ENCODE assay signal across 11 cellular contexts in the genomic region with DNA sequence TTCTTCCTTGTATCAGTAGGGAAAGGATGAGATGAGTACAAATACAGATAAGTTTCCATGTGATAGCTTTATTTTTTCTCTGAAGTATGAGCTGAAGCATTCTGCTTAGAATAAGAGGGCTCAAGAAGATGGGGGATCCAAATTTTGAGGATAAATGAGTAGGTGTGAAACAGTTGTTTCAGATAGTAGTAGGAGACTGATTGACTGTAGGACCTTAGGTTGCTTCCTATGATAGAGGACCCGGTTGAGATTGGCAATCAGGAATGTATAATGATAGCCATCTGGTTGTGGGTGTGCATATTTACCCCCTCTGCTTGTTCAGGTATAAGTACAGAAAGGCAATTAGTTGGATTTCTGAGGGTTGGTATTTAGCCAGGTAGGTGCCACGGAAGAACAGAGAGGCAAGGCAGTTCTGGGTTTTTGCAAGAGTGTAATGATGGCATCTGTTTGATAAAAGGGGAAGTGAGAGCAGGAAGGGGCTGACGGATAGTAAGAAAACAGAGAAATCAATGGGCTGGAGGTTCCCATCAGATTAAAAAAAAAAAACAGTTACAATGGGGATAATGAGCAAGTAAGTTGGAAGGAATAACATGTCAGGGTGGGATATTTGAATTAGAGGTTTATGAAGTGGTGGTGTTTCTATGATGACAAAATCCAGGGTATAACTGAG. TPM values are rescaled to one million over a fixed set of nuclear protein-coding genes. Genes with fewer than 3 reads are reported as not detected.
DNase-seq lines count a peak whose midpoint lies in the region; ATAC-seq and TF ChIP-seq lines count a peak whose summit lies in the region.
"Had no signal": no experiment of that assay in that cellular context is flagged by ENCODE, and none has a peak within 500 bp of the region (broad histone marks: within the 10 kb centered on the region; RNA-seq: fewer than 3 reads in every experiment).

No MANE protein-coding gene starts in this region.

- no peaks in the 10 kb centered on the region for H3K9me3 ChIP-seq in PC-3 (ENCODE audit: low read length)

- H3K4me2 ChIP-seq in PC-3 (ENCODE audit: low read length), result no peak overlapping the region

- H3K27me3 ChIP-seq in PC-3 (ENCODE audit: low read length), result no peaks in the 10 kb centered on the region

- no peaks in the 10 kb centered on the region for H3K36me3 Mint-ChIP-seq in activated CD4-positive, alpha-beta T cell treated with anti-CD3 and anti-CD28 coated beads, Interleukin-2, amount 10 ng/mL, durations not matched to agents 7 days and 5 days (ENCODE audit: low read depth)

- no peak overlapping the region for H3K9ac ChIP-seq in PC-3 (ENCODE audit: low read length)

- H3K9me3 Mint-ChIP-seq in activated CD4-positive, alpha-beta T cell treated with anti-CD3 and anti-CD28 coated beads, Interleukin-2, amount 10 ng/mL, durations not matched to agents 7 days and 5 days, result no peaks in the 10 kb centered on the region
- H3K9me3 Mint-ChIP-seq: dendritic cell treated with granulocyte-macrophage colony-stimulating factor and Interleukin-4, amounts not matched to agents 40 ng/mL and 50 ng/mL, for 4 days had no signal

- POLR2A ChIA-PET in PC-3 (lab: Charles Lee; ENCODE audit: unreplicated experiment), result no interaction called here
- POLR2A ChIA-PET in activated CD4-positive, alpha-beta T cell treated with anti-CD3 and anti-CD28 coated beads, Interleukin-2, amount 10 ng/mL, durations not matched to agents 7 days and 5 days (lab: Charles Lee), result no interaction called here

- no peak for DNase-seq in PC-3
- no peak for DNase-seq in stimulated activated CD4-positive, alpha-beta T cell treated with anti-CD3 and anti-CD28 coated beads, Interleukin-1b, Interleukin-23, amount 100 ng/mL, for 48 hours
- no peak for DNase-seq in activated CD4-positive, alpha-beta T cell treated with anti-CD3 and anti-CD28 coated beads, Interleukin-2, amount 10 ng/mL, durations not matched to agents 7 days and 5 days
- DNase-seq in central memory CD4-positive, alpha-beta T cell, result no peak
- DNase-seq: H7 had no signal

- no peak overlapping the region for H3K4me3 Mint-ChIP-seq in activated CD4-positive, alpha-beta T cell treated with anti-CD3 and anti-CD28 coated beads, Interleukin-2, amount 10 ng/mL, durations not matched to agents 7 days and 5 days
- H3K4me3 Mint-ChIP-seq: dendritic cell treated with granulocyte-macrophage colony-stimulating factor and Interleukin-4, amounts not matched to agents 40 ng/mL and 50 ng/mL, for 4 days had no signal

- no peaks in the 10 kb centered on the region for H3K4me1 ChIP-seq in PC-3 (ENCODE audit: insufficient read depth, low read length)

- no peaks in the 10 kb centered on the region for H3K4me1 Mint-ChIP-seq in activated CD4-positive, alpha-beta T cell treated with anti-CD3 and anti-CD28 coated beads, Interleukin-2, amount 10 ng/mL, durations not matched to agents 7 days and 5 days

- H3K9me2 ChIP-seq in PC-3 (replicated peaks; ENCODE audit: low read length), result no peaks in the 10 kb centered on the region

- intact Hi-C loops in PC-3 (cut with micrococcal nuclease), result no loop called here

- no peak for TF ChIP-seq CTCF in PC-3 (conservative IDR thresholded peaks at IDR 0.05; ENCODE audit: low read depth, low read length)

- no peaks in the 10 kb centered on the region for H3K79me2 ChIP-seq in PC-3 (ENCODE audit: low read length)

- H3K4me3 ChIP-seq in PC-3 (ENCODE audit: low read length), result no peak overlapping the region

- no peaks in the 10 kb centered on the region for H3F3A ChIP-seq in PC-3 (ENCODE audit: low read length, unreplicated experiment)

- no peak for TF ChIP-seq POLR2A in GM18505 (IDR thresholded peaks at IDR 0.05; ENCODE audit: borderline replicate concordance, extremely low read depth, insufficient read depth, insufficient read length)

- H3K27ac ChIP-seq in PC-3 (ENCODE audit: low read length), result no peak overlapping the region

- CTCF ChIA-PET in PC-3 (lab: Charles Lee), result no interaction called here
- CTCF ChIA-PET in activated CD4-positive, alpha-beta T cell treated with anti-CD3 and anti-CD28 coated beads, Interleukin-2, amount 10 ng/mL, durations not matched to agents 7 days and 5 days (lab: Charles Lee), result interaction anchor here (0.7 kb wide), 1 partner anchor 12 kb away, joined by 3 read pairs; no protein-coding TSS in a partner anchor

- ATAC-seq in GM18505 (IDR thresholded peaks at IDR 0.05; ENCODE audit: unreplicated experiment) (peak; percentile 96), GM21515 (IDR thresholded peaks at IDR 0.05; ENCODE audit: unreplicated experiment) (peak; percentile 96), HG03135 (IDR thresholded peaks at IDR 0.05; ENCODE audit: unreplicated experiment) (peak; percentile 96), PC-3 (no peak), SK-N-SH treated with all-trans-retinoic acid at 6 μM for 48 hours (no peak)

- H3K27me3 Mint-ChIP-seq in activated CD4-positive, alpha-beta T cell treated with anti-CD3 and anti-CD28 coated beads, Interleukin-2, amount 10 ng/mL, durations not matched to agents 7 days and 5 days, result no peaks in the 10 kb centered on the region
- H3K27me3 Mint-ChIP-seq: dendritic cell treated with granulocyte-macrophage colony-stimulating factor and Interleukin-4, amounts not matched to agents 40 ng/mL and 50 ng/mL, for 4 days had no signal

- no peaks in the 10 kb centered on the region for H4K20me1 ChIP-seq in PC-3 (ENCODE audit: low read length)

- no peak overlapping the region for H3K27ac Mint-ChIP-seq in activated CD4-positive, alpha-beta T cell treated with anti-CD3 and anti-CD28 coated beads, Interleukin-2, amount 10 ng/mL, durations not matched to agents 7 days and 5 days
- H3K27ac Mint-ChIP-seq: dendritic cell treated with granulocyte-macrophage colony-stimulating factor and Interleukin-4, amounts not matched to agents 40 ng/mL and 50 ng/mL, for 4 days had no signal

- H3K36me3 ChIP-seq in PC-3 (ENCODE audit: low read depth, low read length), result peaks cover 10% of the 10 kb centered on the region

- BruUV-seq in PC-3 (replicated peaks; lab: Mats Ljungman, UMichigan), result TSS peak; percentile 25

- H2AFZ ChIP-seq in PC-3 (ENCODE audit: low read length), result no peak overlapping the region

TF ChIP-seq in SK-N-SH treated with all-trans-retinoic acid at 6 μM for 48 hours, 23 proteins besides CTCF, POLR2A, EP300 and RAD21:
- no peak for TF ChIP-seq TCF4 (CRISPR knock-in tag; IDR thresholded peaks at IDR 0.05; ENCODE audit: borderline replicate concordance)
- no peak for TF ChIP-seq ZFP3 (CRISPR knock-in tag; IDR thresholded peaks at IDR 0.05)
- TF ChIP-seq TOX (CRISPR knock-in tag; IDR thresholded peaks at IDR 0.05; ENCODE audit: borderline replicate concordance), result no peak
- no peak for TF ChIP-seq PPARA (CRISPR knock-in tag; IDR thresholded peaks at IDR 0.05; ENCODE audit: borderline replicate concordance)
- no peak for TF ChIP-seq ZNF70 (CRISPR knock-in tag; IDR thresholded peaks at IDR 0.05)
- TF ChIP-seq, protein P1, sequence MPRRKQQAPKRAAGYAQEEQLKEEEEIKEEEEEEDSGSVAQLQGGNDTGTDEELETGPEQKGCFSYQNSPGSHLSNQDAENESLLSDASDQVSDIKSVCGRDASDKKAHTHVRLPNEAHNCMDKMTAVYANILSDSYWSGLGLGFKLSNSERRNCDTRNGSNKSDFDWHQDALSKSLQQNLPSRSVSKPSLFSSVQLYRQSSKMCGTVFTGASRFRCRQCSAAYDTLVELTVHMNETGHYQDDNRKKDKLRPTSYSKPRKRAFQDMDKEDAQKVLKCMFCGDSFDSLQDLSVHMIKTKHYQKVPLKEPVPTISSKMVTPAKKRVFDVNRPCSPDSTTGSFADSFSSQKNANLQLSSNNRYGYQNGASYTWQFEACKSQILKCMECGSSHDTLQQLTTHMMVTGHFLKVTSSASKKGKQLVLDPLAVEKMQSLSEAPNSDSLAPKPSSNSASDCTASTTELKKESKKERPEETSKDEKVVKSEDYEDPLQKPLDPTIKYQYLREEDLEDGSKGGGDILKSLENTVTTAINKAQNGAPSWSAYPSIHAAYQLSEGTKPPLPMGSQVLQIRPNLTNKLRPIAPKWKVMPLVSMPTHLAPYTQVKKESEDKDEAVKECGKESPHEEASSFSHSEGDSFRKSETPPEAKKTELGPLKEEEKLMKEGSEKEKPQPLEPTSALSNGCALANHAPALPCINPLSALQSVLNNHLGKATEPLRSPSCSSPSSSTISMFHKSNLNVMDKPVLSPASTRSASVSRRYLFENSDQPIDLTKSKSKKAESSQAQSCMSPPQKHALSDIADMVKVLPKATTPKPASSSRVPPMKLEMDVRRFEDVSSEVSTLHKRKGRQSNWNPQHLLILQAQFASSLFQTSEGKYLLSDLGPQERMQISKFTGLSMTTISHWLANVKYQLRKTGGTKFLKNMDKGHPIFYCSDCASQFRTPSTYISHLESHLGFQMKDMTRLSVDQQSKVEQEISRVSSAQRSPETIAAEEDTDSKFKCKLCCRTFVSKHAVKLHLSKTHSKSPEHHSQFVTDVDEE (CRISPR knock-in tag; IDR thresholded peaks at IDR 0.05), result no peak
- TF ChIP-seq, protein P2, sequence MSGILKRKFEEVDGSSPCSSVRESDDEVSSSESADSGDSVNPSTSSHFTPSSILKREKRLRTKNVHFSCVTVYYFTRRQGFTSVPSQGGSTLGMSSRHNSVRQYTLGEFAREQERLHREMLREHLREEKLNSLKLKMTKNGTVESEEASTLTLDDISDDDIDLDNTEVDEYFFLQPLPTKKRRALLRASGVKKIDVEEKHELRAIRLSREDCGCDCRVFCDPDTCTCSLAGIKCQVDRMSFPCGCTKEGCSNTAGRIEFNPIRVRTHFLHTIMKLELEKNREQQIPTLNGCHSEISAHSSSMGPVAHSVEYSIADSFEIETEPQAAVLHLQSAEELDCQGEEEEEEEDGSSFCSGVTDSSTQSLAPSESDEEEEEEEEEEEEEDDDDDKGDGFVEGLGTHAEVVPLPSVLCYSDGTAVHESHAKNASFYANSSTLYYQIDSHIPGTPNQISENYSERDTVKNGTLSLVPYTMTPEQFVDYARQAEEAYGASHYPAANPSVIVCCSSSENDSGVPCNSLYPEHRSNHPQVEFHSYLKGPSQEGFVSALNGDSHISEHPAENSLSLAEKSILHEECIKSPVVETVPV (CRISPR knock-in tag; IDR thresholded peaks at IDR 0.05), result no peak
- no peak for TF ChIP-seq CSDC2 (CRISPR knock-in tag; IDR thresholded peaks at IDR 0.05)

RNA-seq across cellular contexts. Expression of a gene that starts 13.7 kb away (rescaled TPM):
- total RNA-seq in PC-3 (2014; rRNA removed), result 18.7 and 19.4 TPM in 2 replicates
- 1 to 10 TPM; 1.9 to 2.1 TPM for total RNA-seq in activated CD4-positive, alpha-beta T cell treated with anti-CD3 and anti-CD28 coated beads, Interleukin-2, amount 10 ng/mL, durations not matched to agents 7 days and 5 days

RNA-seq across cellular contexts. Expression of a gene that starts 30.5 kb away (rescaled TPM):
- 34.8 and 35.6 TPM in 2 replicates for total RNA-seq in PC-3 (2014; rRNA removed)
- not detected for total RNA-seq in activated CD4-positive, alpha-beta T cell treated with anti-CD3 and anti-CD28 coated beads, Interleukin-2, amount 10 ng/mL, durations not matched to agents 7 days and 5 days
- total RNA-seq: T-helper 1 cell treated with Interleukin-12 subunit alpha and Interleukin-12 subunit beta and Interleukin-4 antibody, amounts not matched to agents 30 ng/mL and 1 ng/mL, for 36 hours had no signal

Comparison
In these comparisons a context has a peak if more than half of its experiments do, and no peak if none do; other contexts are left out.
1. ATAC-seq: peak in GM18505 (single experiment), GM21515 (single experiment) and HG03135 (single experiment); none in PC-3 (single experiment) and SK-N-SH treated with all-trans-retinoic acid at 6 μM for 48 hours (single experiment).
2. RNA of a gene that starts 30.5 kb away (total RNA-seq): 34.8 to 35.6 TPM in PC-3; not detected in activated CD4-positive, alpha-beta T cell treated with anti-CD3 and anti-CD28 coated beads, Interleukin-2, amount 10 ng/mL, durations not matched to agents 7 days and 5 days; every median in the first group is over 10 times any median in the second.